19 cellular contexts compared by ENCODE assay signal in the genomic region with DNA sequence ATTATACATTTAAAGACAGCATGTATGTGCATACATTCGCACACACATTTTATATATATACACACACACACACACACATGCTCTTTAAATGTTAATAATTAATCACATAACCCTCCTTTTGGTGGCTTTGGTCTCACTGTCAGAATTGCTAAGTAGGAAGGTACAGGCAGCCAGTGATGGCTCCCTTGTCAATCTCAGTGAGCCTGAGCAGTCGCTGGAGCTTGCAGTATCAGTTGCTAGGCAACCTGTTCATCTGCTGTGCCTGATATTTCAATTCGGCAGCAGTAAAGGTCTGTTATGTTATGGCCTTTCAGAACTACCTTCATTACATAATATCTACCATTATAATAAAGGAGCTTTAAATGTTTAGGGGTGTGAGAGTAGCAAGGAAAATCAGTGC.
DNase-seq lines count a peak whose midpoint lies in the region; ATAC-seq lines count a peak whose summit lies in the region.
"Had no signal": no experiment of that assay in that cellular context is flagged by ENCODE, and none has a peak within 500 bp of the region (broad histone marks: within the 10 kb centered on the region; RNA-seq: fewer than 3 reads in every experiment).

No MANE protein-coding gene starts in this region.

- DNase-seq in COR-L47 (lab: John Stamatoyannopoulos, UW) (peak; percentile 65), NCI-H1105 (lab: John Stamatoyannopoulos, UW) (peak; percentile 75), NCI-H446 treated with DMSO at 0.1 percent for 48 hours (lab: John Stamatoyannopoulos, UW) (peak; percentile 69), caudate nucleus (lab: John Stamatoyannopoulos, UW) (peak in 39 of 61 donors; percentile 1 to 92 (median 16)), NCI-H2196 treated with DMSO at 0.1 percent for 48 hours (lab: John Stamatoyannopoulos, UW; ENCODE audit: unreplicated experiment) (no peak), pons (ENCODE audit: low spot score) (no peak)
- DNase-seq: activated CD4-positive, alpha-beta T cell treated with anti-CD3 and anti-CD28 coated beads, Interleukin-2, amount 10 ng/mL, durations not matched to agents 24 days and 14 days; activated effector memory CD4-positive, alpha-beta T cell treated with anti-CD3 and anti-CD28 coated beads, Interleukin-2, amount 50 U/mL, for 16 hours; CD4-positive, alpha-beta T cell; islet precursor cell; naive B cell; NCI-H187; ovary; sigmoid colon; stimulated activated naive CD4-positive, alpha-beta T cell treated with Interleukin-2 at 50 U/mL for 16 hours; thyroid gland had no signal

- H3K27ac ChIP-seq in caudate nucleus (ENCODE audit: low read depth, low read length), result peak overlapping the region; percentile 29
- H3K27ac ChIP-seq: breast epithelium, ovary, sigmoid colon, thyroid gland had no signal

- no peak for ATAC-seq in GM18502 (IDR thresholded peaks at IDR 0.05; ENCODE audit: poor library complexity, unreplicated experiment)
- ATAC-seq in GM21367 (IDR thresholded peaks at IDR 0.05; ENCODE audit: unreplicated experiment), result no peak

Comparison
In these comparisons a context has a peak if more than half of its experiments do, and no peak if none do; other contexts are left out.
1. DNase-seq: peak in COR-L47 (single experiment), NCI-H1105 (single experiment), NCI-H446 treated with DMSO at 0.1 percent for 48 hours (single experiment) and caudate nucleus (39 of 61); none in NCI-H2196 treated with DMSO at 0.1 percent for 48 hours (single experiment) and pons (single experiment).